ENCODE assay signal across 15 cellular contexts in genomic region chr2:233929352-233929843, GRCh38. TPM values are rescaled to one million over a fixed set of nuclear protein-coding genes. Genes with fewer than 3 reads are reported as not detected.
DNase-seq lines count a peak whose midpoint lies in the region; ATAC-seq and FAIRE-seq lines count a peak whose summit lies in the region.
"Had no signal": no experiment of that assay in that cellular context is flagged by ENCODE, and none has a peak within 500 bp of the region (broad histone marks: within the 10 kb centered on the region; RNA-seq: fewer than 3 reads in every experiment).

No MANE protein-coding gene starts in this region.

- H3K4me3 ChIP-seq in adipocyte (ENCODE audit: low read length): no peak overlapping the region
- H3K4me3 ChIP-seq: smooth muscle cell had no signal

- H3K4me1 ChIP-seq in adipocyte (ENCODE audit: control insufficient read depth, insufficient read depth, low read length): peaks cover 9% of the 10 kb centered on the region

- no peak for ATAC-seq in HG02610 (IDR thresholded peaks at IDR 0.05; ENCODE audit: unreplicated experiment)
- ATAC-seq in HG03521 (IDR thresholded peaks at IDR 0.05; ENCODE audit: unreplicated experiment): no peak
- ATAC-seq in GM21381 (IDR thresholded peaks at IDR 0.05; ENCODE audit: unreplicated experiment): no peak

- H3K36me3 ChIP-seq in adipocyte (ENCODE audit: control insufficient read depth, insufficient read depth, low read length, severe bottlenecking): no peaks in the 10 kb centered on the region

- peaks cover 49% of the 10 kb centered on the region for H3K27me3 ChIP-seq in adipocyte (replicated peaks; ENCODE audit: control insufficient read depth, insufficient read depth, low read length)

- DNase-seq in NCI-H2107 treated with DMSO at 0.1 percent for 48 hours (lab: John Stamatoyannopoulos, UW; ENCODE audit: unreplicated experiment) (peak; percentile 15), NCI-H2107 (lab: John Stamatoyannopoulos, UW) (no peak), HTR-8/SVneo (ENCODE audit: insufficient read length, low spot score) (peak; percentile 12), adipocyte (ENCODE audit: low read depth) (peak; percentile 4), myocyte (ENCODE audit: low read depth) (peak; percentile 79)
- DNase-seq: activated naive CD4-positive, alpha-beta T cell treated with anti-CD3 and anti-CD28 coated beads, Interleukin-2, amount 50 U/mL, for 16 hours; cerebellar nuclear complex; kidney; trophoblast cell had no signal

- H3K9me3 ChIP-seq in adipocyte (ENCODE audit: control insufficient read depth, low read length): no peaks in the 10 kb centered on the region

- FAIRE-seq in HTR-8/SVneo (lab: Jason Lieb, UNC): no peak
- FAIRE-seq: kidney had no signal

- H3K9ac ChIP-seq in adipocyte (ENCODE audit: low read length): no peak overlapping the region

RNA-seq across cellular contexts. Expression of gene TRPM8, which starts 12.2 kb away (rescaled TPM):
- 1.4 and 3.5 TPM in 2 replicates for total RNA-seq in myocyte
- 0.48 TPM for polyA plus RNA-seq in myocyte (2012)
- total RNA-seq: activated CD8-positive, alpha-beta memory T cell treated with anti-CD3 and anti-CD28 coated beads for 36 hours; smooth muscle cell had no signal
- polyA plus RNA-seq: neural cell, smooth muscle cell had no signal
